Comparison of ENCODE assay signal across 26 cellular contexts in genomic region chr3:39013289-39013688, GRCh38. TPM values are rescaled to one million over a fixed set of nuclear protein-coding genes. Genes with fewer than 3 reads are reported as not detected.
DNase-seq lines count a peak whose midpoint lies in the region; ATAC-seq and TF ChIP-seq lines count a peak whose summit lies in the region.
"Had no signal": no experiment of that assay in that cellular context is flagged by ENCODE, and none has a peak within 500 bp of the region (broad histone marks: within the 10 kb centered on the region; RNA-seq: fewer than 3 reads in every experiment).

No MANE protein-coding gene starts in this region.

- no peak overlapping the region for H3K56ac ChIP-seq in IMR-90 (ENCODE audit: extremely low read depth, insufficient read depth, low read length)

- H3K18ac ChIP-seq in IMR-90 (ENCODE audit: low read depth, low read length): no peak overlapping the region

- no peak for TF ChIP-seq POLR2A in IMR-90 (IDR thresholded peaks at IDR 0.05; ENCODE audit: low read depth, low read length)

- H3K79me1 ChIP-seq in IMR-90 (ENCODE audit: low read depth in 1 of 2, low read length in 2 of 2): no peaks in the 10 kb centered on the region

- DNase-seq in IMR-90: peak; percentile 36
- peak; percentile 55 for DNase-seq in mammary epithelial cell
- DNase-seq in iPS-NIHi7 (ENCODE audit: extremely low spot score): peak; percentile 73
- no peak for DNase-seq in NCI-H510A treated with DMSO at 0.1 percent for 48 hours (lab: John Stamatoyannopoulos, UW)
- no peak for DNase-seq in NOMO-1 treated with dmso at 0.1 percent for 144 hours (lab: John Stamatoyannopoulos, UW; ENCODE audit: unreplicated experiment)
- no peak for DNase-seq in inferior parietal cortex (ENCODE audit: extremely low spot score)
- DNase-seq: activated CD4-positive, CD25-positive, alpha-beta regulatory T cell treated with anti-CD3 and anti-CD28 coated beads, Interleukin-2, amount 50 U/mL, for 72 hours; activated naive CD4-positive, alpha-beta T cell treated with Interleukin-2 at 50 U/mL for 16 hours; activated T-cell treated with anti-CD3 and anti-CD28 coated beads, Interleukin-2, amount 50 U/mL, for 1 hour; amniotic stem cell; CD8-positive, alpha-beta T cell; DMS153; GF-D8; HFFc6; NCI-H1105; NCI-H524; NK-92 treated with Interleukin-12 subunit alpha and Interleukin-12 subunit beta, amount 100 ng/mL, for 24 hours; small intestine; stimulated activated CD4-positive, alpha-beta T cell treated with anti-CD3 and anti-CD28 coated beads, Interleukin-2, amount 100 ng/mL, for 24 hours had no signal

- H3K23ac ChIP-seq in IMR-90 (ENCODE audit: low read depth, low read length): no peak overlapping the region

- H3K9ac ChIP-seq in IMR-90 (ENCODE audit: low read depth, low read length): no peak overlapping the region
- H3K9ac ChIP-seq in mammary epithelial cell (ENCODE audit: insufficient read depth, low read length): no peak overlapping the region

- intact Hi-C loops in IMR-90 (cut with micrococcal nuclease) (no loop called here), mammary epithelial cell (cut with micrococcal nuclease) (no loop called here)

- WGBS in IMR-90 (ENCODE audit: extremely low coverage in 2 of 2, insufficient read length in 1 of 2), 2 experiments: no CpG with 5 or more reads among the region's 2 CpGs
- 6% methylated on average over 2 of the region's 2 CpGs for WGBS in mammary epithelial cell (ENCODE audit: low coverage, missing lambda C conversion rate)

- H3K79me2 ChIP-seq in mammary epithelial cell (ENCODE audit: insufficient read depth, low read length): no peaks in the 10 kb centered on the region

- no peak overlapping the region for H2BK15ac ChIP-seq in IMR-90 (ENCODE audit: low read depth, low read length)

- POLR2A ChIA-PET in IMR-90 (lab: Charles Lee; ENCODE audit: unreplicated experiment): no interaction called here

- CTCF ChIA-PET in IMR-90 (lab: Yijun Ruan, JAX): interaction anchor here (0.9 kb wide), 1 partner anchor 363 kb away, joined by 4 read pairs; no protein-coding TSS in a partner anchor
- CTCF ChIA-PET in mammary epithelial cell (lab: Charles Lee; ENCODE audit: low non-redundant PET): no interaction called here

- H2BK5ac ChIP-seq in IMR-90 (ENCODE audit: low read depth, low read length, poor library complexity, severe bottlenecking): no peak overlapping the region

- H3K9me3 ChIP-seq in IMR-90 (ENCODE audit: control insufficient read depth, insufficient read depth, low read length) (no peaks in the 10 kb centered on the region), mammary epithelial cell (replicated peaks; ENCODE audit: insufficient read depth, low read length) (no peaks in the 10 kb centered on the region)
- H3K9me3 ChIP-seq: vagina had no signal

- no peak for TF ChIP-seq RAD21 in IMR-90 (IDR thresholded peaks at IDR 0.05; ENCODE audit: low read length)

- no peak overlapping the region for H2AK9ac ChIP-seq in IMR-90 (replicated peaks; ENCODE audit: low read depth, low read length, poor library complexity)

- no peak overlapping the region for H4K91ac ChIP-seq in IMR-90 (ENCODE audit: insufficient read depth, low read depth, low read length)

- H2AK5ac ChIP-seq in IMR-90 (ENCODE audit: low read depth, low read length): no peak overlapping the region

- no peak overlapping the region for H2BK20ac ChIP-seq in IMR-90 (ENCODE audit: low read depth, low read length)

- H3K36me3 ChIP-seq in IMR-90 (ENCODE audit: control insufficient read depth, insufficient read depth, low read length) (no peaks in the 10 kb centered on the region), mammary epithelial cell (ENCODE audit: insufficient read depth, low read length) (no peaks in the 10 kb centered on the region)
- H3K36me3 ChIP-seq: heart right ventricle, vagina had no signal

- H3K27ac ChIP-seq in IMR-90 (ENCODE audit: insufficient read depth, low read length): no peak overlapping the region
- H3K27ac ChIP-seq in mammary epithelial cell (ENCODE audit: insufficient read depth, low read depth, low read length): peak overlapping the region; percentile 78
- H3K27ac ChIP-seq: heart right ventricle, RWPE1, vagina had no signal

- BruUV-seq in IMR-90 (replicated peaks; lab: Mats Ljungman, UMichigan) (no TSS peak), mammary epithelial cell (replicated peaks; lab: Mats Ljungman, UMichigan) (no TSS peak)

- H3K14ac ChIP-seq in IMR-90 (replicated peaks; ENCODE audit: low read depth, low read length): no peak overlapping the region

- no peak overlapping the region for H4K8ac ChIP-seq in IMR-90 (ENCODE audit: low read depth in 2 of 2, low read length in 2 of 2)

- ATAC-seq in IMR-90 (ENCODE audit: low read depth) (peak; percentile 27; the same call in 1 of the 2 replicates), HG03442 (IDR thresholded peaks at IDR 0.05; ENCODE audit: unreplicated experiment) (no peak)
- ATAC-seq: CD8-positive, alpha-beta T cell; SK-N-SH treated with all-trans-retinoic acid at 6 μM for 48 hours; stimulated activated memory B cell treated with anti-CD40 and anti-IgM and Interleukin-4, amounts not matched to agents 10 μg/mL and 1 μg/mL and 100 μg/mL, for 72 hours had no signal

- H2AFZ ChIP-seq in IMR-90 (replicated peaks; ENCODE audit: low read length, poor library complexity) (no peak overlapping the region), mammary epithelial cell (ENCODE audit: low read depth, low read length) (peak overlapping the region; percentile 35)

- dilution Hi-C loops in IMR-90 (cut with HindIII; ENCODE audit: low sequenced_read_pairs, unreplicated experiment) (no loop called here), mammary epithelial cell (cut with HindIII; ENCODE audit: low sequenced_read_pairs) (no loop called here)

- H4K5ac ChIP-seq in IMR-90 (ENCODE audit: low read depth, low read length): no peak overlapping the region

- H4K20me1 ChIP-seq in IMR-90 (ENCODE audit: insufficient read depth, low read length) (no peaks in the 10 kb centered on the region), mammary epithelial cell (ENCODE audit: insufficient read depth, low read length) (no peaks in the 10 kb centered on the region)

- no peak overlapping the region for H3K4me2 ChIP-seq in IMR-90 (ENCODE audit: low read depth, low read length)
- peak overlapping the region; percentile 65 for H3K4me2 ChIP-seq in mammary epithelial cell (ENCODE audit: insufficient read depth, low read depth, low read length)

- H3K4ac ChIP-seq in IMR-90 (ENCODE audit: low read depth, low read length): no peak overlapping the region

- TF ChIP-seq CTCF in IMR-90 (conservative IDR thresholded peaks at IDR 0.05; ENCODE audit: low read depth, low read length) (no peak), mammary epithelial cell (conservative IDR thresholded peaks at IDR 0.05 in 1 of 2, IDR thresholded peaks at IDR 0.05 in 1 of 2; ENCODE audit: extremely low read depth in 1 of 2, insufficient read depth in 1 of 2, low read depth in 1 of 2, low read length in 2 of 2) (no peak)

- in situ Hi-C loops in IMR-90 (cut with MboI; ENCODE audit: low sequenced_read_pairs) (no loop called here), mammary epithelial cell (cut with MboI; ENCODE audit: low sequenced_read_pairs in 2 of 2) (loop anchor here in 1 of 2 donors (25.0 kb wide), 1 partner anchor 501 kb away; no protein-coding TSS in a partner anchor)

- no peaks in the 10 kb centered on the region for H3K27me3 ChIP-seq in IMR-90 (ENCODE audit: control insufficient read depth, insufficient read depth, low read length)
- H3K27me3 ChIP-seq in mammary epithelial cell (ENCODE audit: insufficient read depth, low read length): no peaks in the 10 kb centered on the region
- H3K27me3 ChIP-seq: heart right ventricle, vagina had no signal

- H3K4me3 ChIP-seq in IMR-90 (ENCODE audit: insufficient read depth, low read depth, low read length) (no peak overlapping the region), mammary epithelial cell (replicated peaks in 1 of 3; ENCODE audit: insufficient read depth in 1 of 3, low read depth in 2 of 3, low read length in 3 of 3) (no peak overlapping the region)
- H3K4me3 ChIP-seq: heart right ventricle, lung, vagina had no signal

- no peaks in the 10 kb centered on the region for H3K9me1 ChIP-seq in IMR-90 (ENCODE audit: insufficient read depth, low read length)

- no peak overlapping the region for H2BK120ac ChIP-seq in IMR-90 (ENCODE audit: low read depth, low read length)

- H3K4me1 ChIP-seq in IMR-90 (ENCODE audit: control insufficient read depth, insufficient read depth, low read length) (no peaks in the 10 kb centered on the region), mammary epithelial cell (ENCODE audit: insufficient read depth, low read length) (peaks cover 29% of the 10 kb centered on the region)
- H3K4me1 ChIP-seq: heart right ventricle, vagina had no signal

TF ChIP-seq in IMR-90, 13 proteins besides CTCF, POLR2A, EP300 and RAD21 (continues in another document):
- TF ChIP-seq, protein P1, sequence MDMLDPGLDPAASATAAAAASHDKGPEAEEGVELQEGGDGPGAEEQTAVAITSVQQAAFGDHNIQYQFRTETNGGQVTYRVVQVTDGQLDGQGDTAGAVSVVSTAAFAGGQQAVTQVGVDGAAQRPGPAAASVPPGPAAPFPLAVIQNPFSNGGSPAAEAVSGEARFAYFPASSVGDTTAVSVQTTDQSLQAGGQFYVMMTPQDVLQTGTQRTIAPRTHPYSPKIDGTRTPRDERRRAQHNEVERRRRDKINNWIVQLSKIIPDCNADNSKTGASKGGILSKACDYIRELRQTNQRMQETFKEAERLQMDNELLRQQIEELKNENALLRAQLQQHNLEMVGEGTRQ (IDR thresholded peaks at IDR 0.05; ENCODE audit: low read depth, low read length): no peak
- TF ChIP-seq SMC3 (IDR thresholded peaks at IDR 0.05; ENCODE audit: low read depth, low read length) (no peak), RFX5 (IDR thresholded peaks at IDR 0.05; ENCODE audit: low read depth, low read length) (no peak), MXI1 (IDR thresholded peaks at IDR 0.05; ENCODE audit: borderline replicate concordance, low read depth, low read length) (no peak), NFE2L2 (IDR thresholded peaks at IDR 0.05; ENCODE audit: low read depth, low read length) (no peak), MAZ (IDR thresholded peaks at IDR 0.05; ENCODE audit: borderline replicate concordance, low read depth, low read length) (no peak), FOS (IDR thresholded peaks at IDR 0.05; ENCODE audit: low read depth, low read length) (no peak)

RNA-seq across cellular contexts. Expression of gene SCN11A, which starts 38.5 kb away (rescaled TPM):
- total RNA-seq in IMR-90 (2012; rRNA removed) (under 0.01 TPM in 1 of 2 replicates, not detected in the other), mammary epithelial cell (not detected)
- polyA plus RNA-seq in IMR-90 (2012; rRNA removed) (0.02 TPM in 1 of 2 replicates, not detected in the other), mammary epithelial cell (not detected)
- not detected in 2 replicates for polyA plus RNA-seq in IMR-90 (2012; cell fraction: cytosol; rRNA removed)
- 0.01 and 0.14 TPM in 2 replicates for polyA plus RNA-seq in IMR-90 (2012; cell fraction: nucleus; rRNA removed; ENCODE audit: low replicate concordance)
- polyA minus RNA-seq in mammary epithelial cell: not detected
- total RNA-seq: HFFc6, vagina had no signal

RNA-seq across cellular contexts. Expression of gene WDR48, which starts 38.5 kb away (rescaled TPM):
- total RNA-seq in IMR-90 (2012; rRNA removed): 41.2 and 68.6 TPM in 2 replicates
- 10.7 and 14.4 TPM in 2 replicates for polyA plus RNA-seq in IMR-90 (2012; rRNA removed)
- 3.9 and 5.7 TPM in 2 replicates for polyA plus RNA-seq in IMR-90 (2012; cell fraction: cytosol; rRNA removed)
- polyA plus RNA-seq in IMR-90 (2012; cell fraction: nucleus; rRNA removed; ENCODE audit: low replicate concordance): 3.1 and 26.6 TPM in 2 replicates
- 10 to 100 TPM; 28.8 to 31.6 TPM for total RNA-seq in mammary epithelial cell
- polyA plus RNA-seq in mammary epithelial cell: 11.7 TPM
- polyA minus RNA-seq in mammary epithelial cell: 8.3 TPM

Comparison
In these comparisons a context has a peak if more than half of its experiments do, and no peak if none do; other contexts are left out.
1. DNase-seq: peak in IMR-90 (single experiment), mammary epithelial cell (single experiment) and iPS-NIHi7 (single experiment); none in NCI-H510A treated with DMSO at 0.1 percent for 48 hours (single experiment), NOMO-1 treated with dmso at 0.1 percent for 144 hours (single experiment) and inferior parietal cortex (single experiment).